8 cellular contexts compared by ENCODE assay signal in the genomic region with DNA sequence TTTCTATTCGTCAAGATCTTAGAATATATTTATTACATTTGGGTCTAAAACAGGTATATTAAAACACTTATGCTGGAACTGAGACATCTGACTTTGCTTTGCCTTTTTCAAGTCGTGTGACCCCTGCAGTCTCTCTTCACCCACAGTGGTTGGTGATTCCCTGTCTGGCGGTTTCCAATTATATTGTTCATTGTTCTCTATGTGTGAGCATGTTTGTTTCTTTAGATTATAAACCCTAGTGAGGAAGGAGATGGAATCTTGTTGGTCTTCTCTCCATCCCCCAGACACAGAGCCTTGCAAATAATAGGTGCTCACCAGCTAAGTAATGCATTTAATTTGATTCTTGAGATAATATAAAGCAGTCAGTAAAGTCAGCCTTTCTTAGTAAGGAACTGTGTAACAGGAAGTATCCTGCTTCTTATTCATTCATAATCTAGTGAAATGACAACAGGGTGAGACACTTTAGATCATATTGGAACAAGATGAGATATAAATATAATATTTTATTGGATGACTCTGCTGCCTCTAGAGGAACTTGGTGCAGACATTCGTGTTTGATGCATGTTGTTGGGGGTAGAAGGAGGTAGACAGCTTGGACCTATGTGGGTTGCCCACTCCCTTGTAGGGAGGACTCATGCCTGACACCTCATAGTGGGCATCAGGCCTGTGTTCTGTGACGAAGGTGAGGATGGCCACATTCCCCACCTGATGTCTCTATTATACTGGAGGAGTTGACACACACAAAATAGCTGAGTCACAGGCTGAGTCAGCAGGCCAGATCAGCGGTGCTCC.
A peak's percentile ranks its signal among the peaks of the same experiment; 100 is the strongest.
DNase-seq lines count a peak whose midpoint lies in the region; ATAC-seq and TF ChIP-seq lines count a peak whose summit lies in the region.

No MANE protein-coding gene starts in this region.

- peak; percentile 87 for ATAC-seq in activated T-helper 17 cell treated with anti-CD3 and anti-CD28 coated beads, Interleukin-2, amount 50 U/mL, for 72 hours (replicated peaks)
- ATAC-seq in GM18867 (IDR thresholded peaks at IDR 0.05; ENCODE audit: unreplicated experiment) (no peak), HG02571 (IDR thresholded peaks at IDR 0.05; ENCODE audit: unreplicated experiment) (no peak)

- no peaks in the 10 kb centered on the region for H3K36me3 ChIP-seq in colonic mucosa

- no peaks in the 10 kb centered on the region for H3K9me3 ChIP-seq in colonic mucosa

- H3K27me3 ChIP-seq in colonic mucosa, result no peaks in the 10 kb centered on the region

- no peaks in the 10 kb centered on the region for H3K9me3 Mint-ChIP-seq in activated T-helper 17 cell treated with anti-CD3 and anti-CD28 coated beads, Interleukin-2, amount 50 U/mL, for 72 hours

- TF ChIP-seq CTCF in AG10803 (conservative IDR thresholded peaks at IDR 0.05; ENCODE audit: low read length) (no peak; the same call in 1 of the 2 replicates), colonic mucosa (IDR thresholded peaks at IDR 0.05) (no peak)

- H3K27ac Mint-ChIP-seq in activated T-helper 17 cell treated with anti-CD3 and anti-CD28 coated beads, Interleukin-2, amount 50 U/mL, for 72 hours, result peak overlapping the region; percentile 7

- H3K4me1 ChIP-seq in colonic mucosa, result no peaks in the 10 kb centered on the region

- H3K4me1 Mint-ChIP-seq in activated T-helper 17 cell treated with anti-CD3 and anti-CD28 coated beads, Interleukin-2, amount 50 U/mL, for 72 hours, result no peaks in the 10 kb centered on the region

- no peak overlapping the region for H3K4me3 Mint-ChIP-seq in activated T-helper 17 cell treated with anti-CD3 and anti-CD28 coated beads, Interleukin-2, amount 50 U/mL, for 72 hours

- no peak overlapping the region for H3K27ac ChIP-seq in colonic mucosa

- H3K4me3 ChIP-seq in AG10803 (ENCODE audit: low read length) (no peak overlapping the region), colonic mucosa (no peak overlapping the region)

- intact Hi-C loops in colonic mucosa (cut with DNase I), result no loop called here

- peak; percentile 78 for DNase-seq in AG10803 (ENCODE audit: low read depth)
- DNase-seq in HCEC 1CT, result peak; percentile 82
- DNase-seq in kidney glomerular epithelial cell (lab: John Stamatoyannopoulos, UW), result peak; percentile 73
- DNase-seq in colonic mucosa, result no peak
- no peak for DNase-seq in activated CD8-positive, alpha-beta memory T cell treated with anti-CD3 and anti-CD28 coated beads, Interleukin-2, amount 50 U/mL, for 4 hours

- no peak overlapping the region for H3K9ac ChIP-seq in colonic mucosa (ENCODE audit: low read depth in 2 of 2, low read length in 2 of 2)

- peaks cover 25% of the 10 kb centered on the region for H3K27me3 Mint-ChIP-seq in activated T-helper 17 cell treated with anti-CD3 and anti-CD28 coated beads, Interleukin-2, amount 50 U/mL, for 72 hours

- no peaks in the 10 kb centered on the region for H3K36me3 Mint-ChIP-seq in activated T-helper 17 cell treated with anti-CD3 and anti-CD28 coated beads, Interleukin-2, amount 50 U/mL, for 72 hours (ENCODE audit: low read depth)

Comparison
In these comparisons a context has a peak if more than half of its experiments do, and no peak if none do; other contexts are left out.
1. DNase-seq: peak in AG10803 (single experiment), HCEC 1CT (single experiment) and kidney glomerular epithelial cell (single experiment); none in colonic mucosa (single experiment) and activated CD8-positive, alpha-beta memory T cell treated with anti-CD3 and anti-CD28 coated beads, Interleukin-2, amount 50 U/mL, for 4 hours (single experiment).